In genomic region chr7:8232999-8233847, GRCh38 we compare ENCODE assay signal across 1 cellular context.
TF ChIP-seq lines count a peak whose summit lies in the region.

No MANE protein-coding gene starts in this region.

TF ChIP-seq in K562, 482 proteins besides CTCF, POLR2A, EP300 and RAD21 (continued from another document and continues in another):
- TF ChIP-seq ATF3 (IDR thresholded peaks at IDR 0.05): peak; percentile 87
- peak; percentile 68 for TF ChIP-seq ATF3 (CRISPR knock-in tag; conservative IDR thresholded peaks at IDR 0.05)
- TF ChIP-seq ZNF609 (CRISPR knock-in tag; IDR thresholded peaks at IDR 0.05; ENCODE audit: borderline replicate concordance): no peak
- TF ChIP-seq CEBPZ (IDR thresholded peaks at IDR 0.05; ENCODE audit: borderline replicate concordance, low read depth, low read length): no peak
- no peak for TF ChIP-seq U2AF2 (optimal IDR thresholded peaks at IDR 0.05; ENCODE audit: low read depth, low read length)
- TF ChIP-seq BCLAF1 (IDR thresholded peaks at IDR 0.05; ENCODE audit: borderline replicate concordance in 1 of 2, control insufficient read depth in 1 of 2, low read depth in 2 of 2, low read length in 1 of 2): no peak
- peak in 1 of 2 experiments; percentile 75; a peak in 1 of 4 replicates for TF ChIP-seq UBTF (IDR thresholded peaks at IDR 0.05; ENCODE audit: borderline replicate concordance in 1 of 2, low read depth in 2 of 2, low read length in 2 of 2)
- no peak for TF ChIP-seq NFXL1 (CRISPR knock-in tag; IDR thresholded peaks at IDR 0.05)
- TF ChIP-seq BACH1 (tag; IDR thresholded peaks at IDR 0.05): no peak; the same call in 1 of the 2 replicates
- no peak for TF ChIP-seq SMC3 (conservative IDR thresholded peaks at IDR 0.05; ENCODE audit: insufficient read depth, low read depth, low read length)
- TF ChIP-seq MYBL2 (IDR thresholded peaks at IDR 0.05; ENCODE audit: low read depth): no peak
- no peak for TF ChIP-seq MYBL2 (CRISPR knock-in tag; IDR thresholded peaks at IDR 0.05; ENCODE audit: borderline replicate concordance)
- no peak for TF ChIP-seq HNRNPK (IDR thresholded peaks at IDR 0.05; ENCODE audit: low read depth, low read length, poor library complexity, severe bottlenecking)
- TF ChIP-seq FOS (IDR thresholded peaks at IDR 0.05; ENCODE audit: extremely low read depth, insufficient read length): peak; percentile 24
- TF ChIP-seq BMI1 (IDR thresholded peaks at IDR 0.05; ENCODE audit: low read length): no peak
- TF ChIP-seq ELK3 (CRISPR knock-in tag; IDR thresholded peaks at IDR 0.05): no peak
- no peak for TF ChIP-seq HBP1 (CRISPR knock-in tag; IDR thresholded peaks at IDR 0.05)
- TF ChIP-seq PHF21A (IDR thresholded peaks at IDR 0.05; ENCODE audit: borderline replicate concordance, low read depth): no peak
- 0 out of 2 replicates have a peak, but pooled peaks have one; percentile 14 for TF ChIP-seq MAFK (IDR thresholded peaks at IDR 0.05; ENCODE audit: low read length)
- TF ChIP-seq MLLT1 (IDR thresholded peaks at IDR 0.05): peak; percentile 76 to 83; a peak in 3 of 4 replicates
- TF ChIP-seq ZNF311 (CRISPR knock-in tag; IDR thresholded peaks at IDR 0.05): no peak
- TF ChIP-seq ATF4 (CRISPR knock-in tag; IDR thresholded peaks at IDR 0.05): no peak
- TF ChIP-seq TFE3 (CRISPR knock-in tag; IDR thresholded peaks at IDR 0.05): no peak
- TF ChIP-seq CHD4 (IDR thresholded peaks at IDR 0.05; ENCODE audit: insufficient read depth, insufficient replicate concordance, low read depth, low read length, poor library complexity, severe bottlenecking): no peak
- TF ChIP-seq ELF2 (CRISPR knock-in tag; IDR thresholded peaks at IDR 0.05): no peak
- TF ChIP-seq XRCC5 (IDR thresholded peaks at IDR 0.05; ENCODE audit: low read depth, low read length): no peak
- TF ChIP-seq SIN3B (IDR thresholded peaks at IDR 0.05; ENCODE audit: low read depth): no peak
- TF ChIP-seq NFIC (IDR thresholded peaks at IDR 0.05): peak; percentile 84
- TF ChIP-seq ZKSCAN3 (CRISPR knock-in tag; IDR thresholded peaks at IDR 0.05): no peak
- TF ChIP-seq ZNF584 (CRISPR knock-in tag; IDR thresholded peaks at IDR 0.05; ENCODE audit: low read depth): no peak
